38 cellular contexts compared by ENCODE assay signal in genomic region chr2:11644293-11644692, GRCh38. TPM values are rescaled to one million over a fixed set of nuclear protein-coding genes. Genes with fewer than 3 reads are reported as not detected.
"Had no signal": no experiment of that assay in that cellular context is flagged by ENCODE, and none has a peak within 500 bp of the region (broad histone marks: within the 10 kb centered on the region; RNA-seq: fewer than 3 reads in every experiment).

No MANE protein-coding gene starts in this region.

- H3K27ac ChIP-seq: KMS-11 had no signal

- H3K4me3 ChIP-seq: MG63 had no signal

- H3K4me2 ChIP-seq: KMS-11 had no signal

- DNase-seq: Karpas-422, Kasumi-1, KG1, MG63, MM.1S, MV-4-11, NCI-H1048, NCI-H1092, NCI-H1092 treated with DMSO at 0.1 percent for 48 hours, NCI-H1105, NCI-H1105 treated with DMSO at 0.1 percent for 48 hours, NCI-H1417, NCI-H1417 treated with DMSO at 0.1 percent for 48 hours, NCI-H1436, NCI-H1436 treated with DMSO at 0.1 percent for 48 hours, NCI-H146, NCI-H1694, NCI-H1694 treated with DMSO at 0.1 percent for 48 hours, NCI-H187, NCI-H187 treated with DMSO at 0.1 percent for 48 hours, NCI-H1930, NCI-H2029, NCI-H2029 treated with DMSO at 0.1 percent for 48 hours, NCI-H2081, NCI-H2081 treated with DMSO at 0.1 percent for 48 hours, NCI-H2107, NCI-H2171, NCI-H2171 treated with DMSO at 0.1 percent for 48 hours, NCI-H2227 treated with DMSO at 0.1 percent for 48 hours, NCI-H226, NCI-H345, NCI-H446, NCI-H446 treated with DMSO at 0.1 percent for 48 hours, NCI-H510A had no signal

- H3K9me3 ChIP-seq: MG63 had no signal

- H3K27me3 ChIP-seq: MG63 had no signal

- H3K36me3 ChIP-seq: MG63 had no signal

- H3K9ac ChIP-seq: KMS-11 had no signal

RNA-seq across cellular contexts. Expression of gene NTSR2, which starts 25.7 kb away (rescaled TPM):
- total RNA-seq: LHCN-M2, MCF 10A, NCI-H460 had no signal
